In the genomic region with DNA sequence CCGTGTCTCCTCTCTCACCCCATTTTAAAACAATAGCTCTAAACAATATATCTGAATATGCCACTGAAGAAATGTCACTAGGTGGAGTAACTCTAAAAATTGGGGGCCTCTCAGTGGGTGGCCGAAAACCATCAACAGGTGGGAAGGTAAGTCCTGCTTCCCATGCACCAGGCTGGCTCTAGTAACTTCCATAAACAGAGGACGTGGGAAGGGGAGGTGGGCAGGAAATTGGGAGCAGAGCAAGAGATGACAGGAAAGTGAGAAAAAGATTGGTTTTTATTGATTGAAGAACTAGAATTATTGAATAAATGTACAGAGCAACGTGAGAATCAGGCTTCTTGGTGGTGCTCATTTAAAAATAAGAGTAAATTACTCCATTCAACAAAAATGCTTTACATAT, we compare ENCODE assay signal across 31 cellular contexts.
"Had no signal": no experiment of that assay in that cellular context is flagged by ENCODE, and none has a peak within 500 bp of the region (broad histone marks: within the 10 kb centered on the region; RNA-seq: fewer than 3 reads in every experiment).

No MANE protein-coding gene starts in this region.

- H3K9ac ChIP-seq: SK-N-SH had no signal

- H3K36me3 ChIP-seq: MG63, Peyer's patch, SJSA1 had no signal

- H3K9me3 ChIP-seq: MG63, Peyer's patch, SJSA1, SK-N-SH had no signal

- DNase-seq: Kasumi-1, MG63, NCI-H1048, NCI-H1092 treated with DMSO at 0.1 percent for 48 hours, NCI-H1105 treated with DMSO at 0.1 percent for 48 hours, NCI-H1417, NCI-H1436, NCI-H146, NCI-H1694, NCI-H187, NCI-H1930, NCI-H2029 treated with DMSO at 0.1 percent for 48 hours, NCI-H2081 treated with DMSO at 0.1 percent for 48 hours, NCI-H2107, NCI-H2171, NCI-H226, NCI-H446 treated with DMSO at 0.1 percent for 48 hours, NCI-H510A, NCI-H524, NCI-H526, NCI-H69, NCI-H748 treated with DMSO at 0.1 percent for 48 hours, NCI-H82, PC-9, Peyer's patch, Right ventricle myocardium superior, RPMI8226, SHP77 treated with DMSO at 0.1 percent for 48 hours, SK-N-SH, SW 1271 had no signal

- H3K4me3 ChIP-seq: MG63, PC-9, Peyer's patch, SJSA1 had no signal

- H3K27ac ChIP-seq: PC-9, Peyer's patch, SJSA1 had no signal

- H3K4me1 ChIP-seq: Peyer's patch had no signal
